Comparison of ENCODE assay signal across 1 cellular context in genomic region chr19:3057275-3057714, GRCh38.
TF ChIP-seq lines count a peak whose summit lies in the region.

No MANE protein-coding gene starts in this region.

TF ChIP-seq in HepG2, 621 proteins besides CTCF, POLR2A, EP300 and RAD21:
- TF ChIP-seq KDM2A (CRISPR knock-in tag; IDR thresholded peaks at IDR 0.05; ENCODE audit: borderline replicate concordance, low read depth) (no peak), RBFOX2 (IDR thresholded peaks at IDR 0.05; ENCODE audit: low read depth, low read length) (peak; percentile 64), SRSF1 (optimal IDR thresholded peaks at IDR 0.05; ENCODE audit: low read depth, low read length) (peak; percentile 41), MXI1 (IDR thresholded peaks at IDR 0.05; ENCODE audit: borderline replicate concordance, low read depth, low read length) (no peak), AGO2 (optimal IDR thresholded peaks at IDR 0.05; ENCODE audit: low read depth, low read length) (peak; percentile 81)
TF ChIP-seq in HepG2: peak in this region for 3.
